ENCODE assay signal across 27 cellular contexts in genomic region chr1:13556224-13556764, GRCh38. TPM values are rescaled to one million over a fixed set of nuclear protein-coding genes. Genes with fewer than 3 reads are reported as not detected.
"Had no signal": no experiment of that assay in that cellular context is flagged by ENCODE, and none has a peak within 500 bp of the region (broad histone marks: within the 10 kb centered on the region; RNA-seq: fewer than 3 reads in every experiment).

No MANE protein-coding gene starts in this region.

- H3K27me3 ChIP-seq: dorsolateral prefrontal cortex, right lobe of liver, spleen, testis, tibial nerve, vagina had no signal

- H3K4me1 Mint-ChIP-seq: naive B cell; nephron; stimulated activated memory B cell treated with anti-CD40 and anti-IgM and Interleukin-4, amounts not matched to agents 10 μg/mL and 1 μg/mL and 100 μg/mL, for 72 hours; stimulated activated naive CD8-positive, alpha-beta T cell treated with anti-CD3 and anti-CD28 coated beads, Interleukin-15, amount 100 ng/mL, for 72 hours had no signal

- H3K36me3 Mint-ChIP-seq: naive B cell; stimulated activated memory B cell treated with anti-CD40 and anti-IgM and Interleukin-4, amounts not matched to agents 10 μg/mL and 1 μg/mL and 100 μg/mL, for 72 hours had no signal

- H3K4me1 ChIP-seq: parathyroid adenoma, prostate gland, right lobe of liver, spleen, testis, tibial nerve, upper lobe of right lung, vagina had no signal

- DNase-seq: cortex of kidney; dorsolateral prefrontal cortex; effector CD8-positive, alpha-beta T cell; esophagus squamous epithelium; foreskin fibroblast; left colon; left ventricle myocardium superior; mesenchymal stem cell; naive B cell; right lobe of liver; spleen; stimulated activated CD4-positive, alpha-beta T cell treated with anti-CD3 and anti-CD28 coated beads, Interleukin-15, amount 100 ng/mL, for 24 hours; stimulated activated CD4-positive, alpha-beta T cell treated with anti-CD3 and anti-CD28 coated beads, Interleukin-1b, Interleukin-23, amount 100 ng/mL, for 48 hours; stimulated activated CD4-positive, alpha-beta T cell treated with anti-CD3 and anti-CD28 coated beads, Interleukin-4, amount 100 ng/mL, for 24 hours; stimulated activated naive CD8-positive, alpha-beta T cell treated with anti-CD3 and anti-CD28 coated beads, Interleukin-15, amount 100 ng/mL, for 72 hours; testis; upper lobe of right lung had no signal

- H3K9ac ChIP-seq: parathyroid adenoma had no signal

- H3K4me3 Mint-ChIP-seq: naive B cell; nephron; stimulated activated memory B cell treated with anti-CD40 and anti-IgM and Interleukin-4, amounts not matched to agents 10 μg/mL and 1 μg/mL and 100 μg/mL, for 72 hours; stimulated activated naive CD8-positive, alpha-beta T cell treated with anti-CD3 and anti-CD28 coated beads, Interleukin-15, amount 100 ng/mL, for 72 hours had no signal

- H3K27me3 Mint-ChIP-seq: stimulated activated naive CD8-positive, alpha-beta T cell treated with anti-CD3 and anti-CD28 coated beads, Interleukin-15, amount 100 ng/mL, for 72 hours had no signal

- H3K36me3 ChIP-seq: esophagus squamous epithelium, prostate gland, right lobe of liver, spleen, tibial nerve, upper lobe of right lung, vagina had no signal

- H3K4me3 ChIP-seq: dorsolateral prefrontal cortex, esophagus squamous epithelium, lung, prostate gland, right lobe of liver, spleen, testis, tibial nerve, upper lobe of right lung, vagina had no signal

- H3K9me3 Mint-ChIP-seq: naive B cell; nephron; stimulated activated memory B cell treated with anti-CD40 and anti-IgM and Interleukin-4, amounts not matched to agents 10 μg/mL and 1 μg/mL and 100 μg/mL, for 72 hours; stimulated activated naive CD8-positive, alpha-beta T cell treated with anti-CD3 and anti-CD28 coated beads, Interleukin-15, amount 100 ng/mL, for 72 hours had no signal

- H3K27ac Mint-ChIP-seq: naive B cell; nephron; stimulated activated memory B cell treated with anti-CD40 and anti-IgM and Interleukin-4, amounts not matched to agents 10 μg/mL and 1 μg/mL and 100 μg/mL, for 72 hours; stimulated activated naive CD8-positive, alpha-beta T cell treated with anti-CD3 and anti-CD28 coated beads, Interleukin-15, amount 100 ng/mL, for 72 hours had no signal

- H3K9me3 ChIP-seq: esophagus squamous epithelium, prostate gland, right lobe of liver, spleen, testis, tibial nerve, upper lobe of right lung, vagina had no signal

- H3K27ac ChIP-seq: dorsolateral prefrontal cortex, epithelial cell of prostate, esophagus squamous epithelium, parathyroid adenoma, prostate gland, right lobe of liver, spleen, testis, tibial nerve, upper lobe of right lung, vagina had no signal

RNA-seq across cellular contexts. Expression of gene LRRC38, which starts 42.5 kb away (rescaled TPM):
- total RNA-seq: left colon, lung, renal cortical epithelial cell, right lobe of liver, subcutaneous adipose tissue had no signal
